In genomic region chr5:52922384-52922783, GRCh38 we compare ENCODE assay signal across 9 cellular contexts.
DNase-seq lines count a peak whose midpoint lies in the region; ATAC-seq and TF ChIP-seq lines count a peak whose summit lies in the region.
"Had no signal": no experiment of that assay in that cellular context is flagged by ENCODE, and none has a peak within 500 bp of the region (broad histone marks: within the 10 kb centered on the region; RNA-seq: fewer than 3 reads in every experiment).

No MANE protein-coding gene starts in this region.

- H3K27me3 ChIP-seq in lung (ENCODE audit: control insufficient read depth, insufficient read depth) (no peaks in the 10 kb centered on the region), colonic mucosa (no peaks in the 10 kb centered on the region)

- intact Hi-C loops in colonic mucosa (cut with DNase I): no loop called here

- TF ChIP-seq CTCF in LNCaP clone FGC (IDR thresholded peaks at IDR 0.05; ENCODE audit: control insufficient read depth, extremely low read depth, insufficient read depth): no peak
- no peak for TF ChIP-seq CTCF in lung (IDR thresholded peaks at IDR 0.05; ENCODE audit: control extremely low read depth, extremely low read depth)
- TF ChIP-seq CTCF in colonic mucosa (IDR thresholded peaks at IDR 0.05): no peak

- H3K4me3 ChIP-seq in LNCaP clone FGC (ENCODE audit: low read depth, low read length): no peak overlapping the region
- H3K4me3 ChIP-seq in lung: no peak overlapping the region
- no peak overlapping the region for H3K4me3 ChIP-seq in colonic mucosa

- H3K9me3 ChIP-seq in lung (ENCODE audit: control insufficient read depth in 2 of 2, insufficient read depth in 1 of 2, low read length in 1 of 2): no peaks in the 10 kb centered on the region
- no peaks in the 10 kb centered on the region for H3K9me3 ChIP-seq in colonic mucosa

- H3K4me1 ChIP-seq in lung (ENCODE audit: control insufficient read depth in 2 of 2, insufficient read depth in 2 of 2, low read length in 2 of 2) (peaks cover 0 to 1% of the 10 kb centered on the region in 2 donors), colonic mucosa (no peaks in the 10 kb centered on the region)

- H3K36me3 ChIP-seq in lung (ENCODE audit: control insufficient read depth in 2 of 2, insufficient read depth in 2 of 2, low read length in 2 of 2) (peaks cover 5 to 7% of the 10 kb centered on the region in 2 donors), colonic mucosa (no peaks in the 10 kb centered on the region)

- DNase-seq in AG20443 (ENCODE audit: low spot score): peak; percentile 11
- DNase-seq in LNCaP clone FGC (ENCODE audit: low read depth): peak; percentile 98
- DNase-seq in brain pericyte (ENCODE audit: low read depth, low spot score): peak; percentile 69
- DNase-seq in lung (ENCODE audit: low spot score): peak; percentile 55
- no peak for DNase-seq in colonic mucosa
- DNase-seq in NCI-H146 treated with DMSO at 0.1 percent for 48 hours (lab: John Stamatoyannopoulos, UW; ENCODE audit: unreplicated experiment): no peak
- DNase-seq in stimulated activated CD4-positive, alpha-beta T cell treated with anti-CD3 and anti-CD28 coated beads, Interleukin-15, amount 100 ng/mL, for 24 hours: no peak
- no peak for DNase-seq in activated CD4-positive, CD25-positive, alpha-beta regulatory T cell treated with anti-CD3 and anti-CD28 coated beads, Interleukin-2, amount 50 U/mL, for 72 hours
- DNase-seq: natural killer cell had no signal

- H3K27ac ChIP-seq in lung (ENCODE audit: low read depth in 1 of 2, low read length in 1 of 2) (peak overlapping the region in 1 of 2 donors; percentile 16), colonic mucosa (no peak overlapping the region)

- H3K9ac ChIP-seq in colonic mucosa (ENCODE audit: low read depth in 2 of 2, low read length in 2 of 2): no peak overlapping the region

- ATAC-seq in lung (ENCODE audit: insufficient read depth, low FRiP score): no peak

- 55 to 64% methylated on average over 2 of the region's 2 CpGs for WGBS in lung, 2 donors

Comparison
In these comparisons a context has a peak if more than half of its experiments do, and no peak if none do; other contexts are left out.
1. DNase-seq: peak in AG20443 (single experiment), LNCaP clone FGC (single experiment), brain pericyte (single experiment) and lung (single experiment); none in colonic mucosa (single experiment), NCI-H146 treated with DMSO at 0.1 percent for 48 hours (single experiment), stimulated activated CD4-positive, alpha-beta T cell treated with anti-CD3 and anti-CD28 coated beads, Interleukin-15, amount 100 ng/mL, for 24 hours (single experiment) and activated CD4-positive, CD25-positive, alpha-beta regulatory T cell treated with anti-CD3 and anti-CD28 coated beads, Interleukin-2, amount 50 U/mL, for 72 hours (single experiment).